In genomic region chr19:46660008-46660517, GRCh38 we compare ENCODE assay signal across 8 cellular contexts. TPM values are rescaled to one million over a fixed set of nuclear protein-coding genes. Genes with fewer than 3 reads are reported as not detected.
A peak's percentile ranks its signal among the peaks of the same experiment; 100 is the strongest.
DNase-seq lines count a peak whose midpoint lies in the region; ATAC-seq and TF ChIP-seq lines count a peak whose summit lies in the region.

No MANE protein-coding gene starts in this region.

- H3K27ac ChIP-seq in left ventricle myocardium inferior (replicated peaks) (peak overlapping the region; percentile 82), lower lobe of right lung (peak overlapping the region; percentile 43), tibial artery (peak overlapping the region; percentile 92 to 99)

- H3K4me3 ChIP-seq in left ventricle myocardium inferior (peak overlapping the region; percentile 81), astrocyte of the cerebellum (ENCODE audit: low read depth, low read length) (peak overlapping the region; percentile 49), lower lobe of right lung (peak overlapping the region; percentile 65), tibial artery (peak overlapping the region; percentile 89 to 98)

- no peak for ATAC-seq in Right ventricle myocardium inferior
- ATAC-seq in lower lobe of right lung, result no peak
- ATAC-seq in GM21423 (IDR thresholded peaks at IDR 0.05; ENCODE audit: unreplicated experiment), result no peak

- H3K9me3 ChIP-seq in left ventricle myocardium inferior (replicated peaks) (no peaks in the 10 kb centered on the region), lower lobe of right lung (no peaks in the 10 kb centered on the region), tibial artery (no peaks in the 10 kb centered on the region)

- H3K27me3 ChIP-seq in left ventricle myocardium inferior (ENCODE audit: low read depth), result peaks cover 22% of the 10 kb centered on the region
- H3K27me3 ChIP-seq in lower lobe of right lung (ENCODE audit: low read depth), result peaks cover 34% of the 10 kb centered on the region
- H3K27me3 ChIP-seq in tibial artery, result no peaks in the 10 kb centered on the region

- TF ChIP-seq CTCF in left ventricle myocardium inferior (IDR thresholded peaks at IDR 0.05; ENCODE audit: borderline replicate concordance) (no peak), astrocyte of the cerebellum (IDR thresholded peaks at IDR 0.05; ENCODE audit: low read depth, low read length, missing control alignments) (no peak), lower lobe of right lung (IDR thresholded peaks at IDR 0.05) (no peak), tibial artery (IDR thresholded peaks at IDR 0.05) (peak in 1 of 2 experiments; percentile 11)

- H3K36me3 ChIP-seq in left ventricle myocardium inferior (no peaks in the 10 kb centered on the region), lower lobe of right lung (no peaks in the 10 kb centered on the region), tibial artery (peaks cover 0 to 10% (median 0%) of the 10 kb centered on the region in 3 donors)

- intact Hi-C loops in left ventricle myocardium inferior (cut with micrococcal nuclease), result no loop called here
- intact Hi-C loops in Right ventricle myocardium inferior (cut with DNase I), result no loop called here
- intact Hi-C loops in lower lobe of right lung (cut with DNase I), result loop anchor here (10.0 kb wide), 1 partner anchor 55 kb away; the partner anchor contains the start of gene CALM3
- intact Hi-C loops in tibial artery (cut with DNase I; ENCODE audit: low total_unique reads), result loop anchor here (5.0 kb wide), 1 partner anchor 43 kb away; no protein-coding TSS in a partner anchor
- intact Hi-C loops in posterior vena cava (cut with DNase I), result loop anchor here (5.0 to 10.0 kb wide), 2 partner anchors 48 to 135 kb away; no protein-coding TSS in a partner anchor

- DNase-seq in left ventricle myocardium inferior (peak; percentile 22), Right ventricle myocardium inferior (ENCODE audit: missing footprints) (no peak), astrocyte of the cerebellum (ENCODE audit: low read depth) (no peak), lower lobe of right lung (no peak), tibial artery (peak in 1 of 2 donors; percentile 82), posterior vena cava (ENCODE audit: low spot score) (no peak), HuH-7.5 (ENCODE audit: low spot score) (no peak)

- in situ Hi-C loops in astrocyte of the cerebellum (cut with HindIII; ENCODE audit: low sequenced_read_pairs), result no loop called here

- H3K4me1 ChIP-seq in left ventricle myocardium inferior (peaks cover 34% of the 10 kb centered on the region), lower lobe of right lung (peaks cover 26% of the 10 kb centered on the region), tibial artery (peaks cover 3 to 51% (median 27%) of the 10 kb centered on the region in 4 donors)

RNA-seq across cellular contexts. Expression of gene DACT3, which starts 0.9 kb away (rescaled TPM):
- total RNA-seq in left ventricle myocardium inferior (18.3 TPM), Right ventricle myocardium inferior (14.1 TPM), lower lobe of right lung (4.9 TPM), posterior vena cava (100 to 1,000 TPM in 1 of 2 donors, 10 to 100 TPM in 1; 72.0 to 122 TPM)

RNA-seq across cellular contexts. Expression of gene GNG8, which starts 24.1 kb away (rescaled TPM):
- not detected for total RNA-seq in left ventricle myocardium inferior
- not detected for total RNA-seq in Right ventricle myocardium inferior
- not detected for total RNA-seq in lower lobe of right lung
- not detected for total RNA-seq in posterior vena cava

RNA-seq across cellular contexts. Expression of gene PTGIR, which starts 35.2 kb away (rescaled TPM):
- total RNA-seq in left ventricle myocardium inferior (3.7 TPM), Right ventricle myocardium inferior (3.8 TPM), lower lobe of right lung (6.9 TPM), posterior vena cava (10 to 100 TPM; 17.3 to 29.8 TPM)

RNA-seq across cellular contexts. Expression of gene PRKD2, which starts 56.9 kb away (rescaled TPM):
- total RNA-seq in left ventricle myocardium inferior (7.9 TPM), Right ventricle myocardium inferior (9.6 TPM), lower lobe of right lung (45.0 TPM), posterior vena cava (10 to 100 TPM; 25.5 to 25.6 TPM)

RNA-seq across cellular contexts. Expression of gene CALM3, which starts 58.9 kb away (rescaled TPM):
- total RNA-seq in left ventricle myocardium inferior (294 TPM), Right ventricle myocardium inferior (378 TPM), lower lobe of right lung (155 TPM), posterior vena cava (100 to 1,000 TPM; 182 to 244 TPM)

Comparison
In these comparisons a context has a peak if more than half of its experiments do, and no peak if none do; other contexts are left out.
1. H3K27ac ChIP-seq: peak in every context shown above with its lines; median percentile 96 in tibial artery; 82 in left ventricle myocardium inferior; 43 in lower lobe of right lung.
2. intact Hi-C loops: an anchor here in lower lobe of right lung (10.0 kb wide), tibial artery (5.0 kb wide) and posterior vena cava (5.0 to 10.0 kb wide); none called in left ventricle myocardium inferior and Right ventricle myocardium inferior.